Comparison of ENCODE assay signal across 30 cellular contexts in genomic region chr12:108989381-108989780, GRCh38. TPM values are rescaled to one million over a fixed set of nuclear protein-coding genes. Genes with fewer than 3 reads are reported as not detected.
"Had no signal": no experiment of that assay in that cellular context is flagged by ENCODE, and none has a peak within 500 bp of the region (broad histone marks: within the 10 kb centered on the region; RNA-seq: fewer than 3 reads in every experiment).

No MANE protein-coding gene starts in this region.

- H3K4me1 Mint-ChIP-seq: activated CD4-positive, alpha-beta memory T cell treated with anti-CD3 and anti-CD28 coated beads, Interleukin-2, amount 10 ng/mL, durations not matched to agents 7 days and 5 days; activated CD4-positive, alpha-beta T cell treated with anti-CD3 and anti-CD28 coated beads for 36 hours; activated naive CD4-positive, alpha-beta T cell treated with anti-CD3 and anti-CD28 coated beads, Interleukin-2, amount 10 ng/mL, durations not matched to agents 7 days and 5 days; activated naive CD8-positive, alpha-beta T cell treated with anti-CD3 and anti-CD28 coated beads for 36 hours; activated T-helper 17 cell treated with anti-CD3 and anti-CD28 coated beads, Interleukin-2, amount 50 U/mL, for 72 hours; T-helper 17 cell had no signal

- H3K36me3 Mint-ChIP-seq: activated naive CD4-positive, alpha-beta T cell treated with anti-CD3 and anti-CD28 coated beads, Interleukin-2, amount 10 ng/mL, durations not matched to agents 7 days and 5 days; activated naive CD8-positive, alpha-beta T cell treated with anti-CD3 and anti-CD28 coated beads for 36 hours had no signal

- H3K9me3 Mint-ChIP-seq: activated CD4-positive, alpha-beta memory T cell treated with anti-CD3 and anti-CD28 coated beads, Interleukin-2, amount 10 ng/mL, durations not matched to agents 7 days and 5 days; activated naive CD4-positive, alpha-beta T cell treated with anti-CD3 and anti-CD28 coated beads, Interleukin-2, amount 10 ng/mL, durations not matched to agents 7 days and 5 days; activated naive CD8-positive, alpha-beta T cell treated with anti-CD3 and anti-CD28 coated beads for 36 hours; activated T-helper 17 cell treated with anti-CD3 and anti-CD28 coated beads, Interleukin-2, amount 50 U/mL, for 72 hours had no signal

- H3K36me3 ChIP-seq: breast epithelium, Peyer's patch had no signal

- H3K4me3 ChIP-seq: breast epithelium, coronary artery, Peyer's patch had no signal

- H3K27ac ChIP-seq: breast epithelium, coronary artery, Peyer's patch, WERI-Rb-1 had no signal

- H3K4me3 Mint-ChIP-seq: activated CD4-positive, alpha-beta memory T cell treated with anti-CD3 and anti-CD28 coated beads, Interleukin-2, amount 10 ng/mL, durations not matched to agents 7 days and 5 days; activated CD4-positive, alpha-beta T cell treated with anti-CD3 and anti-CD28 coated beads for 36 hours; activated naive CD4-positive, alpha-beta T cell treated with anti-CD3 and anti-CD28 coated beads, Interleukin-2, amount 10 ng/mL, durations not matched to agents 7 days and 5 days; activated naive CD8-positive, alpha-beta T cell treated with anti-CD3 and anti-CD28 coated beads for 36 hours; activated T-helper 17 cell treated with anti-CD3 and anti-CD28 coated beads, Interleukin-2, amount 50 U/mL, for 72 hours; T-helper 17 cell had no signal

- H3K27ac Mint-ChIP-seq: activated CD4-positive, alpha-beta memory T cell treated with anti-CD3 and anti-CD28 coated beads, Interleukin-2, amount 10 ng/mL, durations not matched to agents 7 days and 5 days; activated CD4-positive, alpha-beta T cell treated with anti-CD3 and anti-CD28 coated beads for 36 hours; activated naive CD4-positive, alpha-beta T cell treated with anti-CD3 and anti-CD28 coated beads, Interleukin-2, amount 10 ng/mL, durations not matched to agents 7 days and 5 days; activated naive CD8-positive, alpha-beta T cell treated with anti-CD3 and anti-CD28 coated beads for 36 hours; activated T-helper 17 cell treated with anti-CD3 and anti-CD28 coated beads, Interleukin-2, amount 50 U/mL, for 72 hours; T-helper 17 cell had no signal

- H3K27me3 ChIP-seq: breast epithelium, Peyer's patch had no signal

- H3K9me3 ChIP-seq: breast epithelium, Peyer's patch had no signal

- DNase-seq: activated CD4-positive, alpha-beta memory T cell treated with anti-CD3 and anti-CD28 coated beads, Interleukin-2, amount 10 ng/mL, durations not matched to agents 7 days and 5 days; activated CD4-positive, alpha-beta T cell treated with anti-CD3 and anti-CD28 coated beads for 36 hours; activated CD4-positive, alpha-beta T cell treated with anti-CD3 and anti-CD28 coated beads, Interleukin-2, amount 50 U/mL, for 1 hour; activated gamma-delta T cell treated with Interleukin-2 at 50 U/mL for 16 hours; activated naive CD4-positive, alpha-beta T cell treated with anti-CD3 and anti-CD28 coated beads, Interleukin-2, amount 10 ng/mL, durations not matched to agents 7 days and 5 days; activated naive CD8-positive, alpha-beta T cell treated with anti-CD3 and anti-CD28 coated beads for 36 hours; activated T-cell treated with anti-CD3 and anti-CD28 coated beads for 4 hours; activated T-cell treated with anti-CD3 and anti-CD28 coated beads, Interleukin-2, amount 50 U/mL, for 48 hours; anterior cingulate cortex; caudate nucleus; Karpas-422; NCI-H1092; NCI-H1417 treated with DMSO at 0.1 percent for 48 hours; NCI-H1694; NCI-H2029; NCI-H2107; NCI-H2171 treated with DMSO at 0.1 percent for 48 hours; NCI-H345; NCI-H510A; NCI-H526 treated with DMSO at 0.1 percent for 48 hours; NCI-H82; Peyer's patch; SHP77; T-helper 17 cell; T-helper 9 cell; WERI-Rb-1 had no signal

- H3K4me1 ChIP-seq: breast epithelium, Peyer's patch had no signal

RNA-seq across cellular contexts. Expression of gene SVOP, which starts 31.5 kb away (rescaled TPM):
- total RNA-seq: activated CD4-positive, alpha-beta memory T cell treated with anti-CD3 and anti-CD28 coated beads, Interleukin-2, amount 10 ng/mL, durations not matched to agents 7 days and 5 days; activated CD4-positive, alpha-beta T cell treated with anti-CD3 and anti-CD28 coated beads for 36 hours; activated CD8-positive, alpha-beta memory T cell treated with anti-CD3 and anti-CD28 coated beads for 36 hours; activated naive CD8-positive, alpha-beta T cell treated with anti-CD3 and anti-CD28 coated beads for 36 hours; activated T-helper 17 cell treated with anti-CD3 and anti-CD28 coated beads, Interleukin-2, amount 50 U/mL, for 72 hours; breast epithelium; T-helper 17 cell had no signal
